In the genomic region with DNA sequence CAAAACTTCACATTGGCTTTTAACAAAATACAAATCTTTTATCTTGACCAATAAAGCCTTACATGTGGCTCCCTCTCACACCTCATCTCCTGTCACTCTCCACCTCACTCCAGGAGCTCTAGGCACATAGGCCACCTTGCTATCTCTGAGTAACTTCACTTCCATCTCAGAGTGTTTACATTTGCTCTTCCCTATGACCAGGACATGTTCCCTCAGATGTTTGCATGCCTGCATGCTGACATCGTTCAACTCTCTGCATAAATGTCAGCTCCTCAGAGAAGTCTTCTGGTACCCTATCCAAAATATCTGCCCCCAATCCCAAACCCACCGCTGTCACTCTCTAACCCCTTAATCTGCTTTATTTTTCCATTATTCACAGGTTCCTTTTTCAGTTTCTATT, we compare ENCODE assay signal across 14 cellular contexts.
DNase-seq lines count a peak whose midpoint lies in the region; ATAC-seq and TF ChIP-seq lines count a peak whose summit lies in the region.
"Had no signal": no experiment of that assay in that cellular context is flagged by ENCODE, and none has a peak within 500 bp of the region (broad histone marks: within the 10 kb centered on the region; RNA-seq: fewer than 3 reads in every experiment).

No MANE protein-coding gene starts in this region.

- H3K9me3 ChIP-seq in T-helper 17 cell (ENCODE audit: control insufficient read depth, low read length, poor library complexity, severe bottlenecking) = no peaks in the 10 kb centered on the region

- peak overlapping the region in 14 of 21 experiments; percentile 28 to 88 (median 58) for H3K27ac ChIP-seq in skin epidermis

- peak overlapping the region; percentile 20 to 83 for H3K4me3 Mint-ChIP-seq in activated T-cell treated with anti-CD3 and anti-CD28 coated beads, Interleukin-2, amount 50 U/mL, for 72 hours
- H3K4me3 Mint-ChIP-seq in T-helper 17 cell = no peak overlapping the region
- H3K4me3 Mint-ChIP-seq: activated naive CD4-positive, alpha-beta T cell treated with anti-CD3 and anti-CD28 coated beads, Interleukin-2, amount 10 ng/mL, durations not matched to agents 7 days and 5 days; GM23338; memory B cell had no signal

- DNase-seq in activated T-cell treated with anti-CD3 and anti-CD28 coated beads, Interleukin-2, amount 50 U/mL, for 72 hours = no peak
- no peak for DNase-seq in activated T-cell treated with anti-CD3 and anti-CD28 coated beads for 4 hours
- DNase-seq in T-helper 17 cell = no peak
- peak; percentile 17 for DNase-seq in fibroblast of pulmonary artery (ENCODE audit: low read depth)
- no peak for DNase-seq in OCI-M1 (lab: John Stamatoyannopoulos, UW)
- DNase-seq in COLO829 (ENCODE audit: low spot score) = no peak
- no peak for DNase-seq in T-helper 1 cell
- DNase-seq: activated CD4-positive, alpha-beta T cell treated with anti-CD3 and anti-CD28 coated beads for 48 hours; activated naive CD4-positive, alpha-beta T cell treated with anti-CD3 and anti-CD28 coated beads, Interleukin-2, amount 10 ng/mL, durations not matched to agents 7 days and 5 days; AML-193; NCI-H2171 had no signal

- H3K27ac Mint-ChIP-seq in activated T-cell treated with anti-CD3 and anti-CD28 coated beads, Interleukin-2, amount 50 U/mL, for 72 hours = no peak overlapping the region
- peak overlapping the region; percentile 1 for H3K27ac Mint-ChIP-seq in T-helper 17 cell
- H3K27ac Mint-ChIP-seq: activated naive CD4-positive, alpha-beta T cell treated with anti-CD3 and anti-CD28 coated beads, Interleukin-2, amount 10 ng/mL, durations not matched to agents 7 days and 5 days; GM23338 had no signal

- peaks cover 88% of the 10 kb centered on the region for H3K4me1 Mint-ChIP-seq in activated T-cell treated with anti-CD3 and anti-CD28 coated beads, Interleukin-2, amount 50 U/mL, for 72 hours (ENCODE audit: low read depth)
- peaks cover 12% of the 10 kb centered on the region for H3K4me1 Mint-ChIP-seq in T-helper 17 cell

- TF ChIP-seq CTCF in fibroblast of pulmonary artery (IDR thresholded peaks at IDR 0.05; ENCODE audit: low read length, missing control alignments) = no peak

- H3K4me3 ChIP-seq in fibroblast of pulmonary artery (replicated peaks; ENCODE audit: low read depth, low read length) = no peak overlapping the region
- H3K4me3 ChIP-seq in skin epidermis = no peak overlapping the region
- H3K4me3 ChIP-seq: GM23338 had no signal

- H3K36me3 Mint-ChIP-seq in activated T-cell treated with anti-CD3 and anti-CD28 coated beads, Interleukin-2, amount 50 U/mL, for 72 hours (ENCODE audit: insufficient read depth in 2 of 2) = peaks cover 17 to 29% of the 10 kb centered on the region in 2 donors
- no peaks in the 10 kb centered on the region for H3K36me3 Mint-ChIP-seq in T-helper 17 cell (ENCODE audit: low read depth)

- ATAC-seq in activated T-cell treated with anti-CD3 and anti-CD28 coated beads, Interleukin-2, amount 50 U/mL, for 72 hours (replicated peaks in 1 of 2) = no peak
- no peak for ATAC-seq in T-helper 17 cell
- ATAC-seq: GM23338 had no signal

- no peaks in the 10 kb centered on the region for H3K27me3 Mint-ChIP-seq in activated T-cell treated with anti-CD3 and anti-CD28 coated beads, Interleukin-2, amount 50 U/mL, for 72 hours (ENCODE audit: low read depth)
- H3K27me3 Mint-ChIP-seq in T-helper 17 cell = no peaks in the 10 kb centered on the region
- H3K27me3 Mint-ChIP-seq: activated naive CD4-positive, alpha-beta T cell treated with anti-CD3 and anti-CD28 coated beads, Interleukin-2, amount 10 ng/mL, durations not matched to agents 7 days and 5 days; memory B cell had no signal

- H3K9me3 Mint-ChIP-seq in activated T-cell treated with anti-CD3 and anti-CD28 coated beads, Interleukin-2, amount 50 U/mL, for 72 hours = peaks cover 2 to 9% of the 10 kb centered on the region in 2 donors
